Comparison of ENCODE assay signal across 25 cellular contexts in genomic region chr6:149162924-149163323, GRCh38.
"Had no signal": no experiment of that assay in that cellular context is flagged by ENCODE, and none has a peak within 500 bp of the region (broad histone marks: within the 10 kb centered on the region; RNA-seq: fewer than 3 reads in every experiment).

No MANE protein-coding gene starts in this region.

- H3K79me2 ChIP-seq: hepatocyte, parathyroid adenoma had no signal

- DNase-seq: left colon; left lung; lower lobe of right lung; mammary epithelial cell; mesenchymal stem cell; naive thymus-derived CD8-positive, alpha-beta T cell; occipital lobe; psoas muscle; right lobe of liver; stimulated activated CD4-positive, alpha-beta T cell treated with anti-CD3 and anti-CD28 coated beads, Interleukin-12 subunit alpha, Interleukin-12 subunit beta, amount 100 ng/mL, for 4 hours; stimulated activated CD4-positive, alpha-beta T cell treated with anti-CD3 and anti-CD28 coated beads, Interleukin-15, amount 100 ng/mL, for 24 hours; stimulated activated CD4-positive, alpha-beta T cell treated with anti-CD3 and anti-CD28 coated beads, Interleukin-2, amount 100 ng/mL, for 24 hours; stimulated activated CD4-positive, alpha-beta T cell treated with anti-CD3 and anti-CD28 coated beads, Interleukin-4, amount 100 ng/mL, for 1 hour; stimulated activated naive B cell treated with anti-CD40 and anti-IgM and Interleukin-4, amounts not matched to agents 10 μg/mL and 1 μg/mL and 100 μg/mL, for 72 hours; stimulated activated naive CD8-positive, alpha-beta T cell treated with anti-CD3 and anti-CD28 coated beads, Interleukin-15, Interleukin-2, amounts not matched to agents 100 U/mL and 50 U/mL, for 24 hours; stomach; testis; thyroid gland; transverse colon; upper lobe of left lung had no signal

- H3K4me2 ChIP-seq: hepatocyte had no signal

- H3K4me1 ChIP-seq: psoas muscle, right lobe of liver, testis, vagina had no signal

- H3K9me3 ChIP-seq: left lung, lower lobe of right lung, neutrophil, psoas muscle, right lobe of liver, stomach, testis, thyroid gland, transverse colon, upper lobe of left lung, vagina had no signal

- H3K4me3 ChIP-seq: hepatocyte, left lung, lower lobe of right lung, psoas muscle, right lobe of liver, stomach, testis, thyroid gland, transverse colon, upper lobe of left lung, vagina had no signal

- FAIRE-seq: keratinocyte had no signal

- H3K27me3 ChIP-seq: hepatocyte, left lung, right lobe of liver, stomach, testis, thyroid gland, transverse colon, upper lobe of left lung, vagina had no signal

- H2AFZ ChIP-seq: hepatocyte, parathyroid adenoma had no signal

- H3K9ac ChIP-seq: parathyroid adenoma had no signal

- H3K27ac ChIP-seq: hepatocyte, left lung, lower lobe of right lung, neutrophil, parathyroid adenoma, psoas muscle, right lobe of liver, stomach, testis, thyroid gland, transverse colon, upper lobe of left lung, vagina had no signal

- H3K36me3 ChIP-seq: left lung, lower lobe of right lung, neutrophil, right lobe of liver, stomach, thyroid gland, transverse colon, upper lobe of left lung, vagina had no signal

- ATAC-seq: left colon; left lung; lower lobe of right lung; naive thymus-derived CD8-positive, alpha-beta T cell; psoas muscle; right lobe of liver; stimulated activated naive B cell treated with anti-CD40 and anti-IgM and Interleukin-4, amounts not matched to agents 10 μg/mL and 1 μg/mL and 100 μg/mL, for 72 hours; stimulated activated naive CD8-positive, alpha-beta T cell treated with anti-CD3 and anti-CD28 coated beads, Interleukin-15, Interleukin-2, amounts not matched to agents 100 U/mL and 50 U/mL, for 24 hours had no signal
